21 cellular contexts compared by ENCODE assay signal in genomic region chr1:18716112-18716784, GRCh38.
DNase-seq lines count a peak whose midpoint lies in the region; ATAC-seq, FAIRE-seq and TF ChIP-seq lines count a peak whose summit lies in the region.
"Had no signal": no experiment of that assay in that cellular context is flagged by ENCODE, and none has a peak within 500 bp of the region (broad histone marks: within the 10 kb centered on the region; RNA-seq: fewer than 3 reads in every experiment).

No MANE protein-coding gene starts in this region.

- H3K4me1 ChIP-seq in hepatocyte (ENCODE audit: insufficient read depth): no peaks in the 10 kb centered on the region

- no peaks in the 10 kb centered on the region for H3F3A ChIP-seq in neural cell (ENCODE audit: insufficient read depth, low read length, poor library complexity, severe bottlenecking)

- H3K9me3 ChIP-seq in T-helper 17 cell (ENCODE audit: control insufficient read depth, low read length, poor library complexity, severe bottlenecking) (no peaks in the 10 kb centered on the region), hepatocyte (ENCODE audit: low read depth) (no peaks in the 10 kb centered on the region), neural cell (ENCODE audit: low read length) (no peaks in the 10 kb centered on the region)

- H3K79me2 ChIP-seq in hepatocyte (no peaks in the 10 kb centered on the region), neural cell (replicated peaks; ENCODE audit: insufficient read depth, low read length) (no peaks in the 10 kb centered on the region)

- H2AFZ ChIP-seq in hepatocyte: no peak overlapping the region
- H2AFZ ChIP-seq in neural cell (ENCODE audit: low read depth, low read length): no peak overlapping the region

- H3K36me3 Mint-ChIP-seq in T-helper 17 cell (ENCODE audit: low read depth) (peaks cover 13% of the 10 kb centered on the region), osteocyte (ENCODE audit: unreplicated experiment) (no peaks in the 10 kb centered on the region)
- H3K36me3 Mint-ChIP-seq: activated naive CD8-positive, alpha-beta T cell treated with anti-CD3 and anti-CD28 coated beads, Interleukin-2, amount 10 ng/mL, durations not matched to agents 7 days and 5 days had no signal

- H3K4me1 Mint-ChIP-seq in T-helper 17 cell (peaks cover 9% of the 10 kb centered on the region), osteocyte (ENCODE audit: unreplicated experiment) (no peaks in the 10 kb centered on the region)

- TF ChIP-seq EP300 in neural cell (conservative IDR thresholded peaks at IDR 0.05; ENCODE audit: poor library complexity, severe bottlenecking): no peak

- TF ChIP-seq CTCF in hepatocyte (IDR thresholded peaks at IDR 0.05; ENCODE audit: poor library complexity) (no peak), neural cell (IDR thresholded peaks at IDR 0.05; ENCODE audit: poor library complexity, severe bottlenecking) (no peak), osteocyte (IDR thresholded peaks at IDR 0.05) (no peak), D721Med (IDR thresholded peaks at IDR 0.05; ENCODE audit: insufficient read depth, missing control alignments) (no peak)

- H3K4me2 ChIP-seq in hepatocyte (peak overlapping the region; percentile 80), neural cell (ENCODE audit: low read length) (no peak overlapping the region)

- H3K9ac ChIP-seq in neural cell (ENCODE audit: low read length): peak overlapping the region; percentile 38

- 58% methylated on average over 8 of the region's 15 CpGs for WGBS in hepatocyte (ENCODE audit: low lambda C conversion rate, missing lambda C conversion rate)

- H4K20me1 ChIP-seq in hepatocyte (ENCODE audit: insufficient read depth, poor library complexity, severe bottlenecking) (no peaks in the 10 kb centered on the region), neural cell (ENCODE audit: insufficient read depth) (no peaks in the 10 kb centered on the region)

- no peak for FAIRE-seq in D721Med (lab: Jason Lieb, UNC)
- no peak for FAIRE-seq in GM19239 (lab: Jason Lieb, UNC)
- FAIRE-seq: endothelial cell of umbilical vein had no signal

- no peaks in the 10 kb centered on the region for H3K36me3 ChIP-seq in H7 (replicated peaks; ENCODE audit: control insufficient read depth, insufficient read depth, low read length)
- H3K36me3 ChIP-seq in hepatocyte (replicated peaks; ENCODE audit: insufficient read depth, low read depth): no peaks in the 10 kb centered on the region
- no peaks in the 10 kb centered on the region for H3K36me3 ChIP-seq in neural cell (ENCODE audit: insufficient read depth, low read length)
- H3K36me3 ChIP-seq: brain microvascular endothelial cell had no signal

- H3K9me2 ChIP-seq in hepatocyte (replicated peaks; ENCODE audit: insufficient read depth): no peaks in the 10 kb centered on the region
- H3K9me2 ChIP-seq in neural cell (ENCODE audit: insufficient read depth, low read length): no peaks in the 10 kb centered on the region

- H3K27ac Mint-ChIP-seq in T-helper 17 cell: no peak overlapping the region
- no peak overlapping the region for H3K27ac Mint-ChIP-seq in osteocyte (ENCODE audit: unreplicated experiment)
- H3K27ac Mint-ChIP-seq: activated naive CD8-positive, alpha-beta T cell treated with anti-CD3 and anti-CD28 coated beads, Interleukin-2, amount 10 ng/mL, durations not matched to agents 7 days and 5 days; activated T-helper 1 cell treated with anti-CD3 and anti-CD28 coated beads, Interleukin-12 subunit alpha, Interleukin-12 subunit beta, Interleukin-2, Interleukin-4 antibody, amounts not matched to agents 30 ng/mL and 10 ng/mL and 1 ng/mL, durations not matched to agents 14 hours and 24 hours and 36 hours; T-helper 2 cell treated with Interferon-gamma antibody and Interleukin-4, amounts not matched to agents 5 μg/mL and 100 μg/mL, for 36 hours had no signal

- TF ChIP-seq RAD21 in neural cell (conservative IDR thresholded peaks at IDR 0.05): no peak

- no peak for DNase-seq in H7
- no peak for DNase-seq in T-helper 17 cell
- DNase-seq in hepatocyte (ENCODE audit: low spot score): no peak
- DNase-seq in osteocyte (ENCODE audit: extremely low spot score, unreplicated experiment): no peak
- DNase-seq in D721Med (ENCODE audit: insufficient read length, low spot score): no peak
- DNase-seq in GM19239 (ENCODE audit: insufficient read length, low spot score): no peak
- DNase-seq in C1 segment of cervical spinal cord (lab: John Stamatoyannopoulos, UW): no peak
- DNase-seq: activated CD4-positive, alpha-beta T cell treated with anti-CD3 and anti-CD28 coated beads for 4 hours; activated naive CD8-positive, alpha-beta T cell treated with anti-CD3 and anti-CD28 coated beads, Interleukin-2, amount 10 ng/mL, durations not matched to agents 7 days and 5 days; brain microvascular endothelial cell; cortex of kidney; hippocampal formation; left colon; midbrain; NCI-H1417 treated with DMSO at 0.1 percent for 48 hours; NCI-H748 treated with DMSO at 0.1 percent for 48 hours; right cardiac atrium had no signal

- ATAC-seq in T-helper 17 cell: no peak
- ATAC-seq: left colon, right cardiac atrium had no signal

- H3K27ac ChIP-seq in hepatocyte (no peak overlapping the region), neural cell (ENCODE audit: low read length) (no peak overlapping the region)
- H3K27ac ChIP-seq: brain microvascular endothelial cell had no signal

- H3K4me3 ChIP-seq in H7 (ENCODE audit: insufficient read depth, low read depth, low read length): peak overlapping the region; percentile 36
- no peak overlapping the region for H3K4me3 ChIP-seq in hepatocyte
- H3K4me3 ChIP-seq in neural cell (ENCODE audit: low read length): peak overlapping the region; percentile 49

- H3K27me3 ChIP-seq in H7 (ENCODE audit: control insufficient read depth, insufficient read depth, low read length): peaks cover 51% of the 10 kb centered on the region
- peaks cover 71% of the 10 kb centered on the region for H3K27me3 ChIP-seq in hepatocyte
- H3K27me3 ChIP-seq in neural cell (ENCODE audit: insufficient read depth, low read depth, low read length): peaks cover 30% of the 10 kb centered on the region

- H3K27me3 Mint-ChIP-seq in T-helper 17 cell (peaks cover 76% of the 10 kb centered on the region), osteocyte (ENCODE audit: unreplicated experiment) (peaks cover 12% of the 10 kb centered on the region)

- H3K9me3 Mint-ChIP-seq in osteocyte (ENCODE audit: unreplicated experiment): no peaks in the 10 kb centered on the region
- H3K9me3 Mint-ChIP-seq: activated naive CD8-positive, alpha-beta T cell treated with anti-CD3 and anti-CD28 coated beads, Interleukin-2, amount 10 ng/mL, durations not matched to agents 7 days and 5 days; activated T-helper 1 cell treated with anti-CD3 and anti-CD28 coated beads, Interleukin-12 subunit alpha, Interleukin-12 subunit beta, Interleukin-2, Interleukin-4 antibody, amounts not matched to agents 30 ng/mL and 10 ng/mL and 1 ng/mL, durations not matched to agents 14 hours and 24 hours and 36 hours; T-helper 2 cell treated with Interferon-gamma antibody and Interleukin-4, amounts not matched to agents 5 μg/mL and 100 μg/mL, for 36 hours had no signal

- peak overlapping the region; percentile 62 for H3K4me3 Mint-ChIP-seq in T-helper 17 cell
- no peak overlapping the region for H3K4me3 Mint-ChIP-seq in osteocyte (ENCODE audit: unreplicated experiment)
- H3K4me3 Mint-ChIP-seq: activated naive CD8-positive, alpha-beta T cell treated with anti-CD3 and anti-CD28 coated beads, Interleukin-2, amount 10 ng/mL, durations not matched to agents 7 days and 5 days; activated T-helper 1 cell treated with anti-CD3 and anti-CD28 coated beads, Interleukin-12 subunit alpha, Interleukin-12 subunit beta, Interleukin-2, Interleukin-4 antibody, amounts not matched to agents 30 ng/mL and 10 ng/mL and 1 ng/mL, durations not matched to agents 14 hours and 24 hours and 36 hours; T-helper 2 cell treated with Interferon-gamma antibody and Interleukin-4, amounts not matched to agents 5 μg/mL and 100 μg/mL, for 36 hours had no signal

TF ChIP-seq in neural cell, 6 proteins besides CTCF, POLR2A, EP300 and RAD21:
- no peak for TF ChIP-seq SMC3 (conservative IDR thresholded peaks at IDR 0.05; ENCODE audit: poor library complexity)
- no peak for TF ChIP-seq MXI1 (conservative IDR thresholded peaks at IDR 0.05; ENCODE audit: poor library complexity, severe bottlenecking)
- TF ChIP-seq EZH2 (IDR thresholded peaks at IDR 0.05; ENCODE audit: borderline replicate concordance, insufficient read depth, low read length, poor library complexity, severe bottlenecking): no peak
- no peak for TF ChIP-seq REST (IDR thresholded peaks at IDR 0.05; ENCODE audit: borderline replicate concordance)
